Comparison of ENCODE assay signal across 9 cellular contexts in genomic region chr16:79537584-79537983, GRCh38.
"Had no signal": no experiment of that assay in that cellular context is flagged by ENCODE, and none has a peak within 500 bp of the region (broad histone marks: within the 10 kb centered on the region; RNA-seq: fewer than 3 reads in every experiment).

No MANE protein-coding gene starts in this region.

- H3K4me3 ChIP-seq: GM23248, HAP-1 had no signal

- H3K36me3 Mint-ChIP-seq: IgD-negative memory B cell had no signal

- H3K4me1 ChIP-seq: HAP-1 had no signal

- H3K27ac ChIP-seq: GM23248, HL-60 had no signal

- H3K4me1 Mint-ChIP-seq: IgD-negative memory B cell had no signal

- H2AFZ ChIP-seq: GM23248 had no signal

- H3K36me3 ChIP-seq: HAP-1 had no signal

- H3K9me3 ChIP-seq: HAP-1 had no signal

- H3K4me3 Mint-ChIP-seq: HFFc6, IgD-negative memory B cell had no signal

- DNase-seq: GM23248, GOT3, H7, HFFc6 had no signal

- H3K9me3 Mint-ChIP-seq: IgD-negative memory B cell had no signal

- ATAC-seq: HCT116, HepG2 had no signal

- H3K27ac Mint-ChIP-seq: HFFc6, IgD-negative memory B cell had no signal

- H3K9ac ChIP-seq: GM23248 had no signal
